30 cellular contexts compared by ENCODE assay signal in the genomic region with DNA sequence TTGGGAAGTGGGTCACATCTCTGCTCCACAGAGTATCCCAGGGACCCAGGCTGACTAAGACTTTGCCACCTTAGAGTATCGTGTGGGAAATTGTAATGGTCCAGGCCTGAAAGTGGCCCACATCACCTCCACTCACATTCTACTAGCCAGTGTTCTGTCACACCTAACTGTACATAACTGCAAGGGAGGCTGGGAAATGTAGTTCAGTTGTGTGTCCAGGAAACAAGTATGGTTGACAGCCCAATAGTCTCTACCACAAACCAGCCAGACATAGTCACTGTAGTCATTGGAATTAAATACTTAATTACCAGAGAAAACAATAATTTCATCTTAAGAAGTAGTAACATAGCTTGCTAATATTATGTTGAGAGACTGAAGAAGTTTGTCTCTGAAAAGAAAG.
"Had no signal": no experiment of that assay in that cellular context is flagged by ENCODE, and none has a peak within 500 bp of the region (broad histone marks: within the 10 kb centered on the region; RNA-seq: fewer than 3 reads in every experiment).

No MANE protein-coding gene starts in this region.

- H3K79me2 ChIP-seq: hepatocyte had no signal

- H3K9me3 ChIP-seq: adrenal gland, body of pancreas, esophagus squamous epithelium, gastroesophageal sphincter had no signal

- ATAC-seq: activated CD4-positive, alpha-beta T cell treated with anti-CD3 and anti-CD28 coated beads for 36 hours; activated CD8-positive, alpha-beta memory T cell treated with anti-CD3 and anti-CD28 coated beads, Interleukin-2, amount 10 ng/mL, durations not matched to agents 7 days and 5 days; activated CD8-positive, alpha-beta T cell treated with anti-CD3 and anti-CD28 coated beads, Interleukin-2, amount 10 ng/mL, durations not matched to agents 7 days and 5 days; activated naive CD8-positive, alpha-beta T cell treated with anti-CD3 and anti-CD28 coated beads, Interleukin-2, amount 50 U/mL, for 24 hours; body of pancreas; effector memory CD8-positive, alpha-beta T cell; gastroesophageal sphincter; heart right ventricle had no signal

- FAIRE-seq: colon had no signal

- H2AFZ ChIP-seq: hepatocyte had no signal

- H3K36me3 ChIP-seq: adrenal gland, esophagus squamous epithelium, gastroesophageal sphincter, heart right ventricle had no signal

- H3K4me1 ChIP-seq: adrenal gland, body of pancreas, esophagus squamous epithelium, gastroesophageal sphincter, heart right ventricle had no signal

- H3K4me3 ChIP-seq: adrenal gland, body of pancreas, esophagus squamous epithelium, gastroesophageal sphincter, heart right ventricle, hepatocyte had no signal

- H3K27me3 ChIP-seq: adrenal gland, esophagus squamous epithelium, gastroesophageal sphincter, hepatocyte had no signal

- DNase-seq: activated CD4-positive, alpha-beta memory T cell treated with anti-CD3 and anti-CD28 coated beads for 36 hours; activated CD4-positive, alpha-beta T cell treated with anti-CD3 and anti-CD28 coated beads for 36 hours; activated CD4-positive, alpha-beta T cell treated with anti-CD3 and anti-CD28 coated beads, Interleukin-2, amount 10 ng/mL, durations not matched to agents 24 days and 14 days; activated CD4-positive, CD25-positive, alpha-beta regulatory T cell; activated CD4-positive, CD25-positive, alpha-beta regulatory T cell treated with anti-CD3 and anti-CD28 coated beads, Interleukin-2, amount 50 U/mL, for 72 hours; activated CD8-positive, alpha-beta memory T cell treated with anti-CD3 and anti-CD28 coated beads, Interleukin-2, amount 10 ng/mL, durations not matched to agents 7 days and 5 days; activated CD8-positive, alpha-beta memory T cell treated with anti-CD3 and anti-CD28 coated beads, Interleukin-2, amount 50 U/mL, for 4 hours; activated CD8-positive, alpha-beta T cell treated with anti-CD3 and anti-CD28 coated beads, Interleukin-2, amount 10 ng/mL, durations not matched to agents 7 days and 5 days; activated effector memory CD4-positive, alpha-beta T cell treated with anti-CD3 and anti-CD28 coated beads, Interleukin-2, amount 50 U/mL, for 16 hours; activated naive CD4-positive, alpha-beta T cell treated with anti-CD3 and anti-CD28 coated beads for 36 hours; activated naive CD8-positive, alpha-beta T cell treated with anti-CD3 and anti-CD28 coated beads for 36 hours; activated naive CD8-positive, alpha-beta T cell treated with anti-CD3 and anti-CD28 coated beads, Interleukin-2, amount 50 U/mL, for 24 hours; activated T-cell treated with anti-CD3 and anti-CD28 coated beads, Interleukin-2, amount 50 U/mL, for 1 hour; activated T-cell treated with anti-CD3 and anti-CD28 coated beads, Interleukin-2, amount 50 U/mL, for 48 hours; adrenal gland; amygdala; aorta; body of pancreas; caudate nucleus; cortex of kidney; dermis blood vessel endothelial cell; effector CD4-positive, alpha-beta T cell; effector memory CD8-positive, alpha-beta T cell; esophagus squamous epithelium; foreskin melanocyte; heart right ventricle had no signal

- H3K27ac ChIP-seq: adrenal gland, body of pancreas, epithelial cell of prostate, esophagus squamous epithelium, gastroesophageal sphincter, heart right ventricle, hepatocyte had no signal

- H3K4me2 ChIP-seq: hepatocyte had no signal
